ENCODE assay signal across 14 cellular contexts in the genomic region with DNA sequence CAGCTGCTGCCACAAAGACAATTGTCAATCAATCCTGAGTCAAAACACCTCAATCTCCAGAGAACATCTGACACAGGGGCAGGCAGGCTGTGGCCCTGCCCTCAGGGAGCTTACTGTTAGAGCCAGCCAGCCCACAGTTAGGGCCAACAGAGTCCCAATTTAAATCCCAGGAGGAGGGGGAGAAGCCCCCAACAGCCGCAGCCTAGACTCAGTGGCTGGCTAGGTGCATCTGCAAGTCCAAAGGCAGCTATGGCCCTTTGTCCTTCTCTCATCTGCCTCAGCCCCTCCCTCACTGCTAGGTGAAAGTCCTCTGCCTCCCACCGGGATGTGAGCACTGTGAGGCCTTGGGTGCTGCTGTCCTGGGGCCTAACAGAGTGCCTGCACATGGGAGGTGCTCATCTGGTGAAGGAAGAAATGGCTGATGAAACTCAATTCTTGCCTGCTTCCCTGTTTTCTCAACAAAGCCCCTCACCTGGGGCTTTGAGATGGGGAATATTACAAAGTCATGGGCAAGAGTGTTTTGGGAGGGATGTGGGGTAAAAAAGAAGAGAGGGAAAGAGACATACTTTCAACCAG.
"Had no signal": no experiment of that assay in that cellular context is flagged by ENCODE, and none has a peak within 500 bp of the region (broad histone marks: within the 10 kb centered on the region; RNA-seq: fewer than 3 reads in every experiment).

No MANE protein-coding gene starts in this region.

- H3K27me3 Mint-ChIP-seq: stimulated activated memory B cell treated with anti-CD40 and anti-IgM and Interleukin-4, amounts not matched to agents 10 μg/mL and 1 μg/mL and 100 μg/mL, for 72 hours; type B pancreatic cell had no signal

- H3K4me3 ChIP-seq: cardiac muscle cell, coronary artery, hepatocyte, right atrium auricular region, suprapubic skin had no signal

- H3K36me3 Mint-ChIP-seq: type B pancreatic cell had no signal

- H3K36me3 ChIP-seq: cardiac muscle cell, right atrium auricular region, suprapubic skin had no signal

- H3K4me3 Mint-ChIP-seq: activated CD4-positive, alpha-beta memory T cell treated with anti-CD3 and anti-CD28 coated beads, Interleukin-2, amount 10 ng/mL, durations not matched to agents 7 days and 5 days; stimulated activated memory B cell treated with anti-CD40 and anti-IgM and Interleukin-4, amounts not matched to agents 10 μg/mL and 1 μg/mL and 100 μg/mL, for 72 hours; type B pancreatic cell had no signal

- DNase-seq: activated CD4-positive, alpha-beta memory T cell treated with anti-CD3 and anti-CD28 coated beads, Interleukin-2, amount 10 ng/mL, durations not matched to agents 7 days and 5 days; activated CD4-positive, alpha-beta T cell treated with anti-CD3 and anti-CD28 coated beads for 1 hour; activated naive CD4-positive, alpha-beta T cell; activated T-cell treated with anti-CD3 and anti-CD28 coated beads, Interleukin-2, amount 50 U/mL, for 48 hours; effector CD8-positive, alpha-beta T cell; midbrain; stimulated activated CD4-positive, alpha-beta T cell treated with anti-CD3 and anti-CD28 coated beads, Interleukin-1b, Interleukin-23, amount 100 ng/mL, for 48 hours had no signal

- ATAC-seq: stimulated activated memory B cell treated with anti-CD40 and anti-IgM and Interleukin-4, amounts not matched to agents 10 μg/mL and 1 μg/mL and 100 μg/mL, for 72 hours had no signal

- H3K27ac Mint-ChIP-seq: activated CD4-positive, alpha-beta memory T cell treated with anti-CD3 and anti-CD28 coated beads, Interleukin-2, amount 10 ng/mL, durations not matched to agents 7 days and 5 days; stimulated activated memory B cell treated with anti-CD40 and anti-IgM and Interleukin-4, amounts not matched to agents 10 μg/mL and 1 μg/mL and 100 μg/mL, for 72 hours; type B pancreatic cell had no signal

- H3K27ac ChIP-seq: cardiac muscle cell, coronary artery, hepatocyte, suprapubic skin had no signal

- H3K27me3 ChIP-seq: cardiac muscle cell, hepatocyte, right atrium auricular region, suprapubic skin had no signal
